In the genomic region with DNA sequence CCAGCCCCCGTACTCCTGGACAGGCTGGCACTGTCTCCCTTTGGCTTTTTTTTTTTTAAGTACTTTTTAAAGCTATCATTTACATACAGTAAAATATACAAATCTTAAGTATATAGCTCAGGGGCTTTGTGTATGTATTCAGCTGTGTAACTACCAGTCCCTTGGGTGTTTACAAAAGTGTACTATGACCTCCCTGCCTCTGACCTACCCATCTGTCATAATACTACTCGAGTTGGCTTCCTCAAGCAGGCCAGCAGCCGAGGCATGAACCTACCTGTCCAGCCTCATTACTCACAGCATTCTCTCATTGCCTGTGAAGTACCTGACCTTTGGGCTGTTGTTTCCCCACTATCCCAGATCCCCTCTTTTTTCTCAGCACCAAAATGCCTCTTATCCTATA, we compare ENCODE assay signal across 1 cellular context.
TF ChIP-seq lines count a peak whose summit lies in the region.

No MANE protein-coding gene starts in this region.

TF ChIP-seq in IMR-90, 13 proteins besides CTCF, POLR2A, EP300 and RAD21:
- TF ChIP-seq MAFK (IDR thresholded peaks at IDR 0.05; ENCODE audit: low read depth, low read length) (no peak), SMC3 (IDR thresholded peaks at IDR 0.05; ENCODE audit: low read depth, low read length) (no peak), CHD1 (IDR thresholded peaks at IDR 0.05; ENCODE audit: low read depth, low read length) (no peak), NFE2L2 (IDR thresholded peaks at IDR 0.05; ENCODE audit: low read depth, low read length) (no peak), RCOR1 (IDR thresholded peaks at IDR 0.05; ENCODE audit: insufficient replicate concordance, low read length) (no peak), CEBPB (IDR thresholded peaks at IDR 0.05; ENCODE audit: low read depth, low read length) (no peak)
- TF ChIP-seq, protein P1, sequence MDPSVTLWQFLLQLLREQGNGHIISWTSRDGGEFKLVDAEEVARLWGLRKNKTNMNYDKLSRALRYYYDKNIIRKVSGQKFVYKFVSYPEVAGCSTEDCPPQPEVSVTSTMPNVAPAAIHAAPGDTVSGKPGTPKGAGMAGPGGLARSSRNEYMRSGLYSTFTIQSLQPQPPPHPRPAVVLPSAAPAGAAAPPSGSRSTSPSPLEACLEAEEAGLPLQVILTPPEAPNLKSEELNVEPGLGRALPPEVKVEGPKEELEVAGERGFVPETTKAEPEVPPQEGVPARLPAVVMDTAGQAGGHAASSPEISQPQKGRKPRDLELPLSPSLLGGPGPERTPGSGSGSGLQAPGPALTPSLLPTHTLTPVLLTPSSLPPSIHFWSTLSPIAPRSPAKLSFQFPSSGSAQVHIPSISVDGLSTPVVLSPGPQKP (IDR thresholded peaks at IDR 0.05; ENCODE audit: borderline replicate concordance, low read depth, low read length), result no peak
